ENCODE assay signal across 16 cellular contexts in the genomic region with DNA sequence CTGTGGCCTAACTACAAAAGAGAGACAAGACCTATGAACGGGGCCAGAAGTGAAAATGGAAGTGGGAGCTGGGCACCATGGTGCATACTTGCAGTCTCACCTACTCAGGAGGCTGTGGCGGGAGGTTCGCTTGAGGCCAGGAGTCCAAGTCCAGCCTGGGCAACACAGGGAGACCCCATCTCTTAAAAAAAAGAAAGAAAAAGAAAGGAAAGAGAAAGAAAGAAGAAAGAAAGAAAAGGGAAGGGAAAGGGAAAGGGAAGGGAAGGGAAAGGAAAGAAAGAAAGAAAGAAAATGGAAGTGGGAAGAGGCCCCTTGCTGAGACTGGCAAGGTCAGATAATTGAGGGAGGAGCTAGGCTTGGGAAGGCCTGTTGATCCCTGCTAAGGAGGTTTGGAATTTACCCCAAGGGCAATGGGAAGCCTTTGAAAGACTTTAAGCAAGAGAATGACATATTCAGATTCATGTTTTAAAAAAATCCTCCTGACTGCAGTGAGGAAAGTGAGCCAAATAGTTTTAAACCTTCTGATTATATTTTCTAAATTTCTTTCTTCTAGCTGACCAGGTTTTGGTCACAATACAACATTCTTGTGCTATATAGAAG. TPM values are rescaled to one million over a fixed set of nuclear protein-coding genes. Genes with fewer than 3 reads are reported as not detected.
DNase-seq lines count a peak whose midpoint lies in the region; ATAC-seq and TF ChIP-seq lines count a peak whose summit lies in the region.
"Had no signal": no experiment of that assay in that cellular context is flagged by ENCODE, and none has a peak within 500 bp of the region (broad histone marks: within the 10 kb centered on the region; RNA-seq: fewer than 3 reads in every experiment).

No MANE protein-coding gene starts in this region.

- no peak for TF ChIP-seq CTCF in foreskin keratinocyte (conservative IDR thresholded peaks at IDR 0.05)

- H3K4me1 Mint-ChIP-seq in T-helper 17 cell: peaks cover 10% of the 10 kb centered on the region
- H3K4me1 Mint-ChIP-seq: brain had no signal

- peaks cover 0 to 11% of the 10 kb centered on the region in 2 donors for H3K9me3 Mint-ChIP-seq in activated naive CD4-positive, alpha-beta T cell treated with anti-CD3 and anti-CD28 coated beads, Interleukin-2, amount 50 U/mL, for 72 hours

- peaks cover 16% of the 10 kb centered on the region for H3K4me1 ChIP-seq in foreskin keratinocyte

- no peak for ATAC-seq in activated naive CD4-positive, alpha-beta T cell treated with anti-CD3 and anti-CD28 coated beads, Interleukin-2, amount 50 U/mL, for 72 hours
- ATAC-seq in T-helper 17 cell (no peak), foreskin keratinocyte (peak; percentile 81), HG02678 (IDR thresholded peaks at IDR 0.05; ENCODE audit: unreplicated experiment) (no peak), GM18909 (IDR thresholded peaks at IDR 0.05; ENCODE audit: poor library complexity, unreplicated experiment) (no peak)

- no peak overlapping the region for H3K4me3 Mint-ChIP-seq in T-helper 17 cell
- H3K4me3 Mint-ChIP-seq: brain had no signal

- H3K27me3 Mint-ChIP-seq in T-helper 17 cell: no peaks in the 10 kb centered on the region

- no peak overlapping the region for H3K27ac ChIP-seq in foreskin keratinocyte
- H3K27ac ChIP-seq: KMS-11, neutrophil had no signal

- peaks cover 10 to 19% of the 10 kb centered on the region in 2 donors for H3K36me3 Mint-ChIP-seq in activated naive CD4-positive, alpha-beta T cell treated with anti-CD3 and anti-CD28 coated beads, Interleukin-2, amount 50 U/mL, for 72 hours
- H3K36me3 Mint-ChIP-seq in T-helper 17 cell (ENCODE audit: low read depth): peaks cover 24% of the 10 kb centered on the region
- H3K36me3 Mint-ChIP-seq: brain had no signal

- no peaks in the 10 kb centered on the region for H3K27me3 ChIP-seq in foreskin keratinocyte
- H3K27me3 ChIP-seq: neutrophil had no signal

- no peak for DNase-seq in activated naive CD4-positive, alpha-beta T cell treated with anti-CD3 and anti-CD28 coated beads, Interleukin-2, amount 50 U/mL, for 72 hours (ENCODE audit: low spot score in 2 of 2)
- no peak for DNase-seq in activated naive CD4-positive, alpha-beta T cell (lab: John Stamatoyannopoulos, UW)
- DNase-seq in T-helper 17 cell (no peak), foreskin keratinocyte (peak; percentile 64 to 87), C1 segment of cervical spinal cord (lab: John Stamatoyannopoulos, UW) (no peak), OCI-M1 (lab: John Stamatoyannopoulos, UW) (no peak)
- DNase-seq: NCI-H146; NCI-H524 treated with DMSO at 0.1 percent for 48 hours; stimulated activated CD4-positive, alpha-beta T cell treated with anti-CD3 and anti-CD28 coated beads, Interleukin-4, amount 100 ng/mL, for 4 hours; T-helper 2 cell had no signal

- no peaks in the 10 kb centered on the region for H3K9me3 ChIP-seq in T-helper 17 cell (ENCODE audit: control insufficient read depth, low read length, poor library complexity, severe bottlenecking)
- H3K9me3 ChIP-seq: neutrophil had no signal

- H3K27ac Mint-ChIP-seq in activated naive CD4-positive, alpha-beta T cell treated with anti-CD3 and anti-CD28 coated beads, Interleukin-2, amount 50 U/mL, for 72 hours: peak overlapping the region; percentile 38 to 72
- H3K27ac Mint-ChIP-seq in T-helper 17 cell: peak overlapping the region; percentile 92
- H3K27ac Mint-ChIP-seq: activated T-helper 2 cell treated with anti-CD3 and anti-CD28 coated beads, Interferon-gamma antibody, Interleukin-2, Interleukin-4, amounts not matched to agents 10 μg/mL and 5 μg/mL and 100 μg/mL, durations not matched to agents 14 hours and 24 hours and 36 hours; brain had no signal

RNA-seq across cellular contexts. Expression of a gene that starts 17.7 kb away (rescaled TPM):
- total RNA-seq in activated naive CD4-positive, alpha-beta T cell treated with anti-CD3 and anti-CD28 coated beads, Interleukin-2, amount 50 U/mL, for 72 hours: 10 to 100 TPM; 24.8 to 38.9 TPM
- total RNA-seq in T-helper 17 cell (10 to 100 TPM; 17.2 to 19.7 TPM), foreskin keratinocyte (18.7 and 19.3 TPM in 2 replicates)
- polyA plus RNA-seq in foreskin keratinocyte: 9.4 and 10.0 TPM in 2 replicates

Comparison
In these comparisons a context has a peak if more than half of its experiments do, and no peak if none do; other contexts are left out.
1. DNase-seq: peak in foreskin keratinocyte (2 of 2); none in activated naive CD4-positive, alpha-beta T cell treated with anti-CD3 and anti-CD28 coated beads, Interleukin-2, amount 50 U/mL, for 72 hours (0 of 2), activated naive CD4-positive, alpha-beta T cell (0 of 4), T-helper 17 cell (0 of 3), C1 segment of cervical spinal cord (0 of 14) and OCI-M1 (single experiment).